In the genomic region with DNA sequence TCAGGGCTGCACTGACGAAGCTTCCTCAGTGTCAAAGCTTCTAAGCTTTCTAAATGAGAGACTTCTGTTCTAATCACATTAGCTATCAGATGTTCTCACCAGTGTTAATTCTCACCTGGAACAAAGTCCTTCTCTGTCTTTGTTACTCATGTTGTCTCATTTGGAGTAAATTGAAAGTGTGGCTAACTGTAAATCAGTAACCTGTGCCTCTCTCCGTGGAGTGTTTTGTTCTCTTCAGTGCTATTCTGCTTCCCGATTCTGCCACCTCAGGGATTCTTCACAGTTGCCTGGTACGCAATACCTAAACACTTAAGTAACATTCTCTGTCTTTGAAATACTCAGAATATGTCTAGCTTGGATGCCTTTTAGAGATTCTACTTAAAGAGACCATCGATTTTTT, we compare ENCODE assay signal across 17 cellular contexts.
A peak's percentile ranks its signal among the peaks of the same experiment; 100 is the strongest.
DNase-seq lines count a peak whose midpoint lies in the region; ATAC-seq, FAIRE-seq and TF ChIP-seq lines count a peak whose summit lies in the region.
"Had no signal": no experiment of that assay in that cellular context is flagged by ENCODE, and none has a peak within 500 bp of the region (broad histone marks: within the 10 kb centered on the region; RNA-seq: fewer than 3 reads in every experiment).

No MANE protein-coding gene starts in this region.

- TF ChIP-seq CTCF in left lung (IDR thresholded peaks at IDR 0.05) (no peak), type B pancreatic cell (conservative IDR thresholded peaks at IDR 0.05) (no peak)

- H3K27ac ChIP-seq in left lung, result no peak overlapping the region
- H3K27ac ChIP-seq: BLaER1, left ventricle myocardium inferior, RWPE1, upper lobe of left lung had no signal

- peak; percentile 86 for ATAC-seq in left lung

- H3K4me3 Mint-ChIP-seq in type B pancreatic cell, result peak overlapping the region; percentile 24

- no peaks in the 10 kb centered on the region for H3K4me1 ChIP-seq in left lung
- H3K4me1 ChIP-seq: BLaER1, left ventricle myocardium inferior, upper lobe of left lung had no signal

- H3K9me3 Mint-ChIP-seq in type B pancreatic cell, result no peaks in the 10 kb centered on the region

- no peak overlapping the region for H3K27ac Mint-ChIP-seq in type B pancreatic cell

- H3K27me3 ChIP-seq in left lung, result no peaks in the 10 kb centered on the region
- H3K27me3 ChIP-seq: BLaER1, upper lobe of left lung had no signal

- H3K4me3 ChIP-seq in left lung, result no peak overlapping the region
- H3K4me3 ChIP-seq: BLaER1, left ventricle myocardium inferior, upper lobe of left lung had no signal

- no peaks in the 10 kb centered on the region for H3K36me3 ChIP-seq in left lung
- H3K36me3 ChIP-seq: BLaER1, left ventricle myocardium inferior, upper lobe of left lung had no signal

- H3K27me3 Mint-ChIP-seq in type B pancreatic cell, result peaks cover 4% of the 10 kb centered on the region

- intact Hi-C loops in left lung (cut with DNase I), result no loop called here

- H3K9me3 ChIP-seq in left lung, result no peaks in the 10 kb centered on the region
- H3K9me3 ChIP-seq: BLaER1, upper lobe of left lung had no signal

- no peaks in the 10 kb centered on the region for H3K36me3 Mint-ChIP-seq in type B pancreatic cell

- peak; percentile 25 for FAIRE-seq in RCC 7860 (lab: Jason Lieb, UNC)
- FAIRE-seq: TTC549 had no signal

- DNase-seq in NCI-H82 (lab: John Stamatoyannopoulos, UW), result peak; percentile 64
- DNase-seq in NCI-H82 treated with DMSO at 0.1 percent for 48 hours (lab: John Stamatoyannopoulos, UW; ENCODE audit: unreplicated experiment), result no peak
- DNase-seq in RCC 7860 (ENCODE audit: low spot score), result no peak
- DNase-seq in left lung, result no peak
- DNase-seq in type B pancreatic cell (ENCODE audit: extremely low spot score, unreplicated experiment), result no peak
- no peak for DNase-seq in HuH-7.5 (ENCODE audit: low spot score)
- DNase-seq in NCI-H2171 (lab: John Stamatoyannopoulos, UW), result no peak
- no peak for DNase-seq in 8988T
- DNase-seq: activated CD4-positive, CD25-positive, alpha-beta regulatory T cell treated with anti-CD3 and anti-CD28 coated beads, Interleukin-2, amount 50 U/mL, for 72 hours; activated effector memory CD4-positive, alpha-beta T cell treated with anti-CD3 and anti-CD28 coated beads, Interleukin-2, amount 50 U/mL, for 16 hours; left ventricle myocardium inferior; NCI-H1048; NCI-H2081 had no signal

- peaks cover 4% of the 10 kb centered on the region for H3K4me1 Mint-ChIP-seq in type B pancreatic cell (ENCODE audit: unreplicated experiment)
